ENCODE assay signal across 15 cellular contexts in the genomic region with DNA sequence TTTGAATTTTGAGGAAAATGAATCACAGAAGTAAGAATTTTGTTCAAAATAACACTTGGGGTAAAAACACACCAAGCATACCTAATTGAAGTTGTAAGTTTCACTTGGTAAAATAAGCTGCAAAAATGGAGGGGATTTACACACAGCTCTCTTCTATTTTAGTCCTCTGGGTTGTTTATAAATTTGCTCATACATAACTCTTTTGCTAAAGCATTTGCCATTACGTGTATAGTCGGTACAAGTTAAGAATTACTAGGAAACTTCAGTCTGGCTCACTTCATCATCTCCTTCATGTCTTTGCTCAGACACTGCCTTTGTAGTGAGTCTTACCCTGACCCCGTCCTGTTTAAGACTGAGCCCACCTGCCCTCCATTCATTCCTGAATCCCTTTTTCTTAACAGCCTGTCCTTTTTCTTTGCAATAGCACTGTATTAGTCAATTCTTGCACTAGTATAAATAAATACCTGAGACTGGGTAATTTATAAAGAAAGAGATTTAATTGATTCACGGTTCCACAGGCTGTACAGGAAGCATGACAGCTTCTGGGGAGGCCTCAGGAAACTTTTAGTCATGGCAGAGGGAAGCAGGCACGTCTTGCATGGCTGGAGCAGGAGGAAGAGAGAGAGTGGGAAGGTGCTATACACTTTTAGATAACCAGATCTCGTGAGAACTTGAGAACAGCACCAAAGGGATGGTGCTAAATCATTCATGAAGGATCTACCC. TPM values are rescaled to one million over a fixed set of nuclear protein-coding genes. Genes with fewer than 3 reads are reported as not detected.
DNase-seq lines count a peak whose midpoint lies in the region; ATAC-seq and TF ChIP-seq lines count a peak whose summit lies in the region.
"Had no signal": no experiment of that assay in that cellular context is flagged by ENCODE, and none has a peak within 500 bp of the region (broad histone marks: within the 10 kb centered on the region; RNA-seq: fewer than 3 reads in every experiment).

No MANE protein-coding gene starts in this region.

- peak overlapping the region; percentile 92 for H3K27ac Mint-ChIP-seq in activated T-helper 17 cell treated with anti-CD3 and anti-CD28 coated beads, Interleukin-2, amount 50 U/mL, for 72 hours
- H3K27ac Mint-ChIP-seq: CD4-positive, alpha-beta T cell had no signal

- H3K27me3 Mint-ChIP-seq in activated T-helper 17 cell treated with anti-CD3 and anti-CD28 coated beads, Interleukin-2, amount 50 U/mL, for 72 hours: no peaks in the 10 kb centered on the region
- H3K27me3 Mint-ChIP-seq: CD4-positive, alpha-beta T cell; naive thymus-derived CD4-positive, alpha-beta T cell had no signal

- no peaks in the 10 kb centered on the region for H3K9me3 ChIP-seq in muscle layer of duodenum (ENCODE audit: control insufficient read depth in 1 of 2, low read length in 2 of 2)
- H3K9me3 ChIP-seq: suprapubic skin had no signal

- H3K27me3 ChIP-seq in GM06990 (replicated peaks; ENCODE audit: control insufficient read depth, insufficient read depth, low read length) (no peaks in the 10 kb centered on the region), muscle layer of duodenum (ENCODE audit: low read depth, low read length) (no peaks in the 10 kb centered on the region)
- H3K27me3 ChIP-seq: heart right ventricle, suprapubic skin had no signal

- no peak for TF ChIP-seq CTCF in GM06990 (IDR thresholded peaks at IDR 0.05; ENCODE audit: insufficient read depth, low read length, poor library complexity, severe bottlenecking)
- TF ChIP-seq CTCF in GM13977 (IDR thresholded peaks at IDR 0.05; ENCODE audit: extremely low read depth, insufficient read depth, missing control alignments): no peak

- peak; percentile 84 for ATAC-seq in activated T-helper 17 cell treated with anti-CD3 and anti-CD28 coated beads, Interleukin-2, amount 50 U/mL, for 72 hours (replicated peaks)
- no peak for ATAC-seq in HG03520 (IDR thresholded peaks at IDR 0.05; ENCODE audit: unreplicated experiment)
- ATAC-seq in GM19023 (IDR thresholded peaks at IDR 0.05; ENCODE audit: unreplicated experiment): no peak
- ATAC-seq: heart right ventricle; left colon; naive thymus-derived CD4-positive, alpha-beta T cell had no signal

- H3K4me1 ChIP-seq in muscle layer of duodenum (ENCODE audit: control insufficient read depth in 1 of 2, insufficient read depth in 2 of 2, low read length in 2 of 2): peaks cover 9 to 19% of the 10 kb centered on the region in 2 donors

- peak overlapping the region; percentile 62 for H3K4me3 Mint-ChIP-seq in activated T-helper 17 cell treated with anti-CD3 and anti-CD28 coated beads, Interleukin-2, amount 50 U/mL, for 72 hours
- H3K4me3 Mint-ChIP-seq: CD4-positive, alpha-beta T cell had no signal

- peak overlapping the region; percentile 29; the same call in 1 of the 2 replicates for H3K4me3 ChIP-seq in GM06990 (replicated peaks; ENCODE audit: low read depth, low read length)
- H3K4me3 ChIP-seq in muscle layer of duodenum (ENCODE audit: low read depth in 1 of 2, low read length in 2 of 2): no peak overlapping the region
- H3K4me3 ChIP-seq: heart right ventricle, suprapubic skin had no signal

- peaks cover 2% of the 10 kb centered on the region; the same call in 1 of the 2 replicates for H3K36me3 ChIP-seq in GM06990 (ENCODE audit: control insufficient read depth, insufficient read depth, low read length)
- H3K36me3 ChIP-seq in muscle layer of duodenum (ENCODE audit: control insufficient read depth in 1 of 2, insufficient read depth in 2 of 2, low read length in 2 of 2): no peaks in the 10 kb centered on the region
- H3K36me3 ChIP-seq: heart right ventricle, suprapubic skin had no signal

- H3K27ac ChIP-seq in muscle layer of duodenum (ENCODE audit: low read length): peak overlapping the region; percentile 15
- H3K27ac ChIP-seq: heart right ventricle, suprapubic skin had no signal

- peaks cover 9% of the 10 kb centered on the region for H3K9me3 Mint-ChIP-seq in activated T-helper 17 cell treated with anti-CD3 and anti-CD28 coated beads, Interleukin-2, amount 50 U/mL, for 72 hours
- H3K9me3 Mint-ChIP-seq: CD4-positive, alpha-beta T cell had no signal

- in situ Hi-C loops in GM13977 (cut with MboI; ENCODE audit: low pct_unique_long_range_greater_than_20kb, low sequenced_read_pairs, unreplicated experiment): no loop called here

- H3K36me3 Mint-ChIP-seq in activated T-helper 17 cell treated with anti-CD3 and anti-CD28 coated beads, Interleukin-2, amount 50 U/mL, for 72 hours (ENCODE audit: low read depth): peaks cover 13% of the 10 kb centered on the region

- H3K4me1 Mint-ChIP-seq in activated T-helper 17 cell treated with anti-CD3 and anti-CD28 coated beads, Interleukin-2, amount 50 U/mL, for 72 hours: peaks cover 34% of the 10 kb centered on the region

- DNase-seq in GM06990 (ENCODE audit: extremely low read depth, insufficient read length) (peak; percentile 54), GM13977 (ENCODE audit: low spot score) (peak; percentile 35), SK-N-DZ (ENCODE audit: low spot score) (no peak), foreskin melanocyte (no peak)
- DNase-seq: CD4-positive, alpha-beta T cell; heart right ventricle; left colon; naive thymus-derived CD4-positive, alpha-beta T cell; NCI-H1694 treated with DMSO at 0.1 percent for 48 hours; NCI-H748 treated with DMSO at 0.1 percent for 48 hours had no signal

RNA-seq across cellular contexts. Expression of a gene that starts 38.1 kb away (rescaled TPM):
- total RNA-seq in activated T-helper 17 cell treated with anti-CD3 and anti-CD28 coated beads, Interleukin-2, amount 50 U/mL, for 72 hours: 10 to 100 TPM; 43.3 to 51.9 TPM
- 2.8 and 3.4 TPM in 2 replicates for polyA plus RNA-seq in SK-N-DZ (2014; cell fraction: cytosol; rRNA removed)
- 7.8 and 8.4 TPM in 2 replicates for polyA plus RNA-seq in SK-N-DZ (2014; cell fraction: nucleus; rRNA removed)

Comparison
In these comparisons a context has a peak if more than half of its experiments do, and no peak if none do; other contexts are left out.
1. DNase-seq: peak in GM06990 (single experiment) and GM13977 (single experiment); none in SK-N-DZ (single experiment) and foreskin melanocyte (single experiment).